In the genomic region with DNA sequence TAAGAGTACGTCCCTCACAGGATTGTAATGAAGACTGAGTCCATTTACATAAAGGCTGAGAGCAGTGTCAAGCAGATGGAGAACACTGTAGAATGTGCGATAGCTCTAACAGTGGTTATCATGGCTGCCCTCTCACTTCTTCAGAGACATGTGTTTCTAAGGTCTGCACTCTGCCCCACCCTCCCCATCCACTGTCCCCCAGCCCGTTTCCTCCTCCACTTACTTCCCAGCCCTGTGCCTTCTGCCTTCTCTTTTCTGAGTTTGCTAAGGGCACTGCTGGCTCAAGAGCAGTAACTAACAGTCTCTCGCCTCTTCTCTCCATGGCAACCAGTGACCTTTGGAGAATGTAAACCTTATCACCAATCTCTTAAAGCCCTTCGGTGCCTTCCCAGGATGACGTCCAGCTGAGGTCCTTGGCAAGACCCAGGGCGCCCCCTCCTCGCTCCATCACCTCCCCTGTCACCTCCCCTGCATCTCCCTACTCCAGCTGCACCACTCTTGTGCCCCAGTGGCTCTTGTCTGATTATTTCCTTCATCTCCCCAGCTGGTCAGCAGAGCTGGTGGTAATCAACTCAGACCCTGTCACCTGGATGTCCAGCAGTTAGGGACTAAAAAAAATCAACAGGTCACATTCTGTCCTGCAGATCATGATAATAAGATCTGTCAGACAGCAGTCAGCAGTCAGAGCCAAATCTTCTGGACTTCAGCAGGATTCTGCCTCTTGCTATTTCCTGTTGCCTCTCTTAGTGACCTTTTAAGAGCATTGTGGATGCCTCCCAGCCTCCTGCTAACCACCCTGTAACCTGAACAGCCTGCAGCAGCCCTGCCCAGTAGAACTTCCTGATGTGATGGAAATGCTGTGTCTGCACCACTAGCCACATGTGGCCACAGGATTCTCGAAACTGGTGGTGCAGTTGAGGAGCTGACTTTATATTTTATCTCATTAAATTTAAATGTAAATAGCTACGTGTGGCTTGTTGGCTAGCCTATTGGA, we compare ENCODE assay signal across 11 cellular contexts. TPM values are rescaled to one million over a fixed set of nuclear protein-coding genes. Genes with fewer than 3 reads are reported as not detected.
DNase-seq lines count a peak whose midpoint lies in the region; ATAC-seq and TF ChIP-seq lines count a peak whose summit lies in the region.
"Had no signal": no experiment of that assay in that cellular context is flagged by ENCODE, and none has a peak within 500 bp of the region (broad histone marks: within the 10 kb centered on the region; RNA-seq: fewer than 3 reads in every experiment).

No MANE protein-coding gene starts in this region.

- H3K4me3 ChIP-seq in testis (no peak overlapping the region), WERI-Rb-1 (ENCODE audit: low read depth, low read length) (no peak overlapping the region)

- H3K9me3 Mint-ChIP-seq in activated naive CD4-positive, alpha-beta T cell treated with anti-CD3 and anti-CD28 coated beads, Interleukin-2, amount 50 U/mL, for 72 hours: no peaks in the 10 kb centered on the region
- no peaks in the 10 kb centered on the region for H3K9me3 Mint-ChIP-seq in activated CD4-positive, alpha-beta memory T cell treated with anti-CD3 and anti-CD28 coated beads for 36 hours

- H3K36me3 ChIP-seq in testis (ENCODE audit: low read depth, missing control alignments): no peaks in the 10 kb centered on the region
- peaks cover 3% of the 10 kb centered on the region; the same call in 1 of the 2 replicates for H3K36me3 ChIP-seq in WERI-Rb-1

- intact Hi-C loops in activated CD4-positive, alpha-beta memory T cell treated with anti-CD3 and anti-CD28 coated beads for 36 hours (cut with micrococcal nuclease): loop anchor here (5.0 kb wide), 1 partner anchor 78 kb away; no protein-coding TSS in a partner anchor
- intact Hi-C loops in left ventricle myocardium superior (cut with micrococcal nuclease) (no loop called here), testis (cut with DNase I; ENCODE audit: low total_unique reads) (no loop called here)

- H3K36me3 Mint-ChIP-seq in activated naive CD4-positive, alpha-beta T cell treated with anti-CD3 and anti-CD28 coated beads, Interleukin-2, amount 50 U/mL, for 72 hours: no peaks in the 10 kb centered on the region
- peaks cover 7% of the 10 kb centered on the region for H3K36me3 Mint-ChIP-seq in activated CD4-positive, alpha-beta memory T cell treated with anti-CD3 and anti-CD28 coated beads for 36 hours

- peaks cover 13% of the 10 kb centered on the region for H3K4me1 Mint-ChIP-seq in activated CD4-positive, alpha-beta memory T cell treated with anti-CD3 and anti-CD28 coated beads for 36 hours (ENCODE audit: low read depth)

- 54 to 56% methylated on average over 10 of the region's 10 CpGs for WGBS in testis, 2 donors

- DNase-seq in activated naive CD4-positive, alpha-beta T cell treated with anti-CD3 and anti-CD28 coated beads, Interleukin-2, amount 50 U/mL, for 72 hours (ENCODE audit: low spot score in 2 of 2): no peak
- no peak for DNase-seq in activated naive CD4-positive, alpha-beta T cell treated with Interleukin-2 at 50 U/mL for 16 hours
- peak; percentile 20 for DNase-seq in activated CD4-positive, alpha-beta memory T cell treated with anti-CD3 and anti-CD28 coated beads for 36 hours
- DNase-seq in left ventricle myocardium superior: no peak
- no peak for DNase-seq in testis
- DNase-seq in T1000 (lab: John Stamatoyannopoulos, UW): no peak
- DNase-seq in WERI-Rb-1: no peak
- DNase-seq: NCI-H1436, small intestine had no signal

- TF ChIP-seq CTCF in testis (IDR thresholded peaks at IDR 0.05) (no peak), WERI-Rb-1 (IDR thresholded peaks at IDR 0.05; ENCODE audit: low read depth, low read length) (no peak)

- TF ChIP-seq POLR2A in testis (IDR thresholded peaks at IDR 0.05): no peak

- H3K27ac ChIP-seq in testis (peak overlapping the region; percentile 50 to 64), WERI-Rb-1 (no peak overlapping the region)

- H3K9me3 ChIP-seq in testis: no peaks in the 10 kb centered on the region
- H3K9me3 ChIP-seq in WERI-Rb-1 (ENCODE audit: severe bottlenecking): no peaks in the 10 kb centered on the region

- H3K4me1 ChIP-seq in testis: peaks cover 12% of the 10 kb centered on the region

- CTCF ChIA-PET in activated CD4-positive, alpha-beta memory T cell treated with anti-CD3 and anti-CD28 coated beads for 36 hours (lab: Charles Lee): interaction anchor here (0.8 to 2.5 kb wide), 4 partner anchors 9 to 10 kb away, joined by 3 to 12 read pairs (median 4); partner anchors contain the start of gene FXN

- peak overlapping the region; percentile 47 to 96 for H3K27ac Mint-ChIP-seq in activated naive CD4-positive, alpha-beta T cell treated with anti-CD3 and anti-CD28 coated beads, Interleukin-2, amount 50 U/mL, for 72 hours
- peak overlapping the region; percentile 28 for H3K27ac Mint-ChIP-seq in activated CD4-positive, alpha-beta memory T cell treated with anti-CD3 and anti-CD28 coated beads for 36 hours

- peak in 1 of 2 donors; percentile 81 for ATAC-seq in activated naive CD4-positive, alpha-beta T cell treated with anti-CD3 and anti-CD28 coated beads, Interleukin-2, amount 50 U/mL, for 72 hours
- peak; percentile 46 for ATAC-seq in left ventricle myocardium superior
- ATAC-seq in GM19023 (IDR thresholded peaks at IDR 0.05; ENCODE audit: unreplicated experiment): no peak

- H3K4me3 Mint-ChIP-seq in activated CD4-positive, alpha-beta memory T cell treated with anti-CD3 and anti-CD28 coated beads for 36 hours: no peak overlapping the region

- H3K27me3 ChIP-seq in testis: no peaks in the 10 kb centered on the region
- H3K27me3 ChIP-seq in WERI-Rb-1 (ENCODE audit: insufficient read depth, low read depth, severe bottlenecking): no peaks in the 10 kb centered on the region

- POLR2A ChIA-PET in activated CD4-positive, alpha-beta memory T cell treated with anti-CD3 and anti-CD28 coated beads for 36 hours (lab: Charles Lee): no interaction called here

- no peaks in the 10 kb centered on the region for H3K27me3 Mint-ChIP-seq in activated CD4-positive, alpha-beta memory T cell treated with anti-CD3 and anti-CD28 coated beads for 36 hours

RNA-seq across cellular contexts. Expression of gene FXN, which starts 9.0 kb away (rescaled TPM):
- 10 to 100 TPM in 1 of 2 donors, 1 to 10 TPM in 1; 7.0 to 22.9 TPM for total RNA-seq in activated naive CD4-positive, alpha-beta T cell treated with anti-CD3 and anti-CD28 coated beads, Interleukin-2, amount 50 U/mL, for 72 hours
- total RNA-seq in activated CD4-positive, alpha-beta memory T cell treated with anti-CD3 and anti-CD28 coated beads for 36 hours: 10 to 100 TPM; 14.1 to 15.2 TPM
- 35.8 TPM for total RNA-seq in left ventricle myocardium superior
- total RNA-seq in testis: 10 to 100 TPM; 14.5 to 29.4 TPM
- polyA plus RNA-seq in testis (ENCODE audit: insufficient read depth, low read depth, low replicate concordance): 19.7 TPM

RNA-seq across cellular contexts. Expression of gene PRKACG, which starts 30.6 kb away (rescaled TPM):
- total RNA-seq in activated naive CD4-positive, alpha-beta T cell treated with anti-CD3 and anti-CD28 coated beads, Interleukin-2, amount 50 U/mL, for 72 hours: not detected
- not detected for total RNA-seq in activated CD4-positive, alpha-beta memory T cell treated with anti-CD3 and anti-CD28 coated beads for 36 hours
- not detected for total RNA-seq in left ventricle myocardium superior
- 10 to 100 TPM; 14.0 to 14.2 TPM for total RNA-seq in testis
- 46.5 TPM for polyA plus RNA-seq in testis (ENCODE audit: insufficient read depth, low read depth, low replicate concordance)
- total RNA-seq: glomerular endothelial cell had no signal
- polyA plus RNA-seq: small intestine had no signal

Comparison
In these comparisons a context has a peak if more than half of its experiments do, and no peak if none do; other contexts are left out.
1. RNA of gene PRKACG, which starts 30.6 kb away (total RNA-seq): 14.0 to 14.2 TPM in testis; not detected in activated naive CD4-positive, alpha-beta T cell treated with anti-CD3 and anti-CD28 coated beads, Interleukin-2, amount 50 U/mL, for 72 hours, not detected in activated CD4-positive, alpha-beta memory T cell treated with anti-CD3 and anti-CD28 coated beads for 36 hours and not detected in left ventricle myocardium superior (single experiment); every median in the first group is over 10 times any median in the second.